20 cellular contexts compared by ENCODE assay signal in genomic region chr19:2099054-2099501, GRCh38.
"Had no signal": no experiment of that assay in that cellular context is flagged by ENCODE, and none has a peak within 500 bp of the region (broad histone marks: within the 10 kb centered on the region; RNA-seq: fewer than 3 reads in every experiment).

No MANE protein-coding gene starts in this region.

- H3K4me2 ChIP-seq: neural progenitor cell had no signal

- H2AFZ ChIP-seq: neural progenitor cell had no signal

- H3K9ac ChIP-seq: neural progenitor cell had no signal

- H3K9me3 Mint-ChIP-seq: mesothelial cell of epicardium; natural killer cell treated with Interleukin-12 subunit alpha and Interleukin-12 subunit beta and Interleukin-15 and Interleukin-18, amount 100 ng/mL, for 72 hours; neural progenitor cell had no signal

- ATAC-seq: esophagus mucosa; left cardiac atrium; lower lobe of right lung; natural killer cell treated with Interleukin-12 subunit alpha and Interleukin-12 subunit beta and Interleukin-15 and Interleukin-18, amount 100 ng/mL, for 72 hours; pancreas; right cardiac atrium; stimulated activated memory B cell treated with anti-CD40 and anti-IgM and Interleukin-4, amounts not matched to agents 10 μg/mL and 1 μg/mL and 100 μg/mL, for 72 hours had no signal

- H3K27me3 ChIP-seq: neural progenitor cell, pancreas, stomach, transverse colon had no signal

- H3K4me3 ChIP-seq: left ventricle myocardium inferior, lower lobe of right lung, neural progenitor cell, pancreas, stomach, thoracic aorta, transverse colon had no signal

- H3K27ac Mint-ChIP-seq: memory B cell; mesothelial cell of epicardium; natural killer cell treated with Interleukin-12 subunit alpha and Interleukin-12 subunit beta and Interleukin-15 and Interleukin-18, amount 100 ng/mL, for 72 hours; neural progenitor cell; progenitor cell of endocrine pancreas; stimulated activated memory B cell treated with anti-CD40 and anti-IgM and Interleukin-4, amounts not matched to agents 10 μg/mL and 1 μg/mL and 100 μg/mL, for 72 hours had no signal

- H3K9me3 ChIP-seq: left ventricle myocardium inferior, lower lobe of right lung, pancreas, stomach, thoracic aorta, transverse colon had no signal

- H3K36me3 ChIP-seq: neural progenitor cell had no signal

- H3K27me3 Mint-ChIP-seq: memory B cell; natural killer cell treated with Interleukin-12 subunit alpha and Interleukin-12 subunit beta and Interleukin-15 and Interleukin-18, amount 100 ng/mL, for 72 hours; progenitor cell of endocrine pancreas; stimulated activated memory B cell treated with anti-CD40 and anti-IgM and Interleukin-4, amounts not matched to agents 10 μg/mL and 1 μg/mL and 100 μg/mL, for 72 hours had no signal

- DNase-seq: effector memory CD4-positive, alpha-beta T cell; kidney; left cardiac atrium; left ventricle myocardium inferior; lower lobe of right lung; occipital lobe; right cardiac atrium; stimulated activated CD4-positive, alpha-beta T cell treated with anti-CD3 and anti-CD28 coated beads, Interleukin-4, amount 100 ng/mL, for 1 hour; stimulated activated CD8-positive, alpha-beta memory T cell treated with anti-CD3 and anti-CD28 coated beads, Interleukin-4, amount 100 ng/mL, for 48 hours; stomach; transverse colon had no signal

- H3K27ac ChIP-seq: left ventricle myocardium inferior, lower lobe of right lung, neural progenitor cell, pancreas, stomach, thoracic aorta, transverse colon had no signal

- H3K4me3 Mint-ChIP-seq: memory B cell; mesothelial cell of epicardium; natural killer cell treated with Interleukin-12 subunit alpha and Interleukin-12 subunit beta and Interleukin-15 and Interleukin-18, amount 100 ng/mL, for 72 hours; neural progenitor cell; stimulated activated memory B cell treated with anti-CD40 and anti-IgM and Interleukin-4, amounts not matched to agents 10 μg/mL and 1 μg/mL and 100 μg/mL, for 72 hours had no signal
